In genomic region chr9:131416509-131416908, GRCh38 we compare ENCODE assay signal across 1 cellular context.
TF ChIP-seq lines count a peak whose summit lies in the region.

No MANE protein-coding gene starts in this region.

TF ChIP-seq in GM12878, 131 proteins besides CTCF, POLR2A, EP300 and RAD21 (continued from another document):
- TF ChIP-seq IRF3 (IDR thresholded peaks at IDR 0.05) (no peak), SMAD5 (IDR thresholded peaks at IDR 0.05; ENCODE audit: low read depth) (no peak), ELK1 (IDR thresholded peaks at IDR 0.05; ENCODE audit: low read depth, low read length) (no peak), GATAD2B (conservative IDR thresholded peaks at IDR 0.05; ENCODE audit: low read depth) (no peak), CREB1 (IDR thresholded peaks at IDR 0.05; ENCODE audit: low read depth) (no peak), CHD1 (IDR thresholded peaks at IDR 0.05; ENCODE audit: low read depth, low read length) (no peak), KAT2A (conservative IDR thresholded peaks at IDR 0.05; ENCODE audit: control insufficient read depth, low read depth, low read length) (no peak), SREBF1 (IDR thresholded peaks at IDR 0.05; ENCODE audit: low read length) (no peak), NFIC (IDR thresholded peaks at IDR 0.05; ENCODE audit: low read depth, low read length) (no peak), ZSCAN29 (IDR thresholded peaks at IDR 0.05) (no peak), HDAC6 (IDR thresholded peaks at IDR 0.05; ENCODE audit: unreplicated experiment) (no peak), PRDM15 (CRISPR knock-in tag; IDR thresholded peaks at IDR 0.05) (no peak), HDAC2 (IDR thresholded peaks at IDR 0.05) (no peak), NKRF (conservative IDR thresholded peaks at IDR 0.05) (no peak)
- TF ChIP-seq, protein P1, sequence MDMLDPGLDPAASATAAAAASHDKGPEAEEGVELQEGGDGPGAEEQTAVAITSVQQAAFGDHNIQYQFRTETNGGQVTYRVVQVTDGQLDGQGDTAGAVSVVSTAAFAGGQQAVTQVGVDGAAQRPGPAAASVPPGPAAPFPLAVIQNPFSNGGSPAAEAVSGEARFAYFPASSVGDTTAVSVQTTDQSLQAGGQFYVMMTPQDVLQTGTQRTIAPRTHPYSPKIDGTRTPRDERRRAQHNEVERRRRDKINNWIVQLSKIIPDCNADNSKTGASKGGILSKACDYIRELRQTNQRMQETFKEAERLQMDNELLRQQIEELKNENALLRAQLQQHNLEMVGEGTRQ (IDR thresholded peaks at IDR 0.05; ENCODE audit: borderline replicate concordance, low read depth, low read length), result no peak
- TF ChIP-seq, protein P2, sequence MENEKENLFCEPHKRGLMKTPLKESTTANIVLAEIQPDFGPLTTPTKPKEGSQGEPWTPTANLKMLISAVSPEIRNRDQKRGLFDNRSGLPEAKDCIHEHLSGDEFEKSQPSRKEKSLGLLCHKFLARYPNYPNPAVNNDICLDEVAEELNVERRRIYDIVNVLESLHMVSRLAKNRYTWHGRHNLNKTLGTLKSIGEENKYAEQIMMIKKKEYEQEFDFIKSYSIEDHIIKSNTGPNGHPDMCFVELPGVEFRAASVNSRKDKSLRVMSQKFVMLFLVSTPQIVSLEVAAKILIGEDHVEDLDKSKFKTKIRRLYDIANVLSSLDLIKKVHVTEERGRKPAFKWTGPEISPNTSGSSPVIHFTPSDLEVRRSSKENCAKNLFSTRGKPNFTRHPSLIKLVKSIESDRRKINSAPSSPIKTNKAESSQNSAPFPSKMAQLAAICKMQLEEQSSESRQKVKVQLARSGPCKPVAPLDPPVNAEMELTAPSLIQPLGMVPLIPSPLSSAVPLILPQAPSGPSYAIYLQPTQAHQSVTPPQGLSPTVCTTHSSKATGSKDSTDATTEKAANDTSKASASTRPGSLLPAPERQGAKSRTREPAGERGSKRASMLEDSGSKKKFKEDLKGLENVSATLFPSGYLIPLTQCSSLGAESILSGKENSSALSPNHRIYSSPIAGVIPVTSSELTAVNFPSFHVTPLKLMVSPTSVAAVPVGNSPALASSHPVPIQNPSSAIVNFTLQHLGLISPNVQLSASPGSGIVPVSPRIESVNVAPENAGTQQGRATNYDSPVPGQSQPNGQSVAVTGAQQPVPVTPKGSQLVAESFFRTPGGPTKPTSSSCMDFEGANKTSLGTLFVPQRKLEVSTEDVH (IDR thresholded peaks at IDR 0.05; ENCODE audit: low read depth, partially characterized antibody), result no peak
- TF ChIP-seq, protein P3, sequence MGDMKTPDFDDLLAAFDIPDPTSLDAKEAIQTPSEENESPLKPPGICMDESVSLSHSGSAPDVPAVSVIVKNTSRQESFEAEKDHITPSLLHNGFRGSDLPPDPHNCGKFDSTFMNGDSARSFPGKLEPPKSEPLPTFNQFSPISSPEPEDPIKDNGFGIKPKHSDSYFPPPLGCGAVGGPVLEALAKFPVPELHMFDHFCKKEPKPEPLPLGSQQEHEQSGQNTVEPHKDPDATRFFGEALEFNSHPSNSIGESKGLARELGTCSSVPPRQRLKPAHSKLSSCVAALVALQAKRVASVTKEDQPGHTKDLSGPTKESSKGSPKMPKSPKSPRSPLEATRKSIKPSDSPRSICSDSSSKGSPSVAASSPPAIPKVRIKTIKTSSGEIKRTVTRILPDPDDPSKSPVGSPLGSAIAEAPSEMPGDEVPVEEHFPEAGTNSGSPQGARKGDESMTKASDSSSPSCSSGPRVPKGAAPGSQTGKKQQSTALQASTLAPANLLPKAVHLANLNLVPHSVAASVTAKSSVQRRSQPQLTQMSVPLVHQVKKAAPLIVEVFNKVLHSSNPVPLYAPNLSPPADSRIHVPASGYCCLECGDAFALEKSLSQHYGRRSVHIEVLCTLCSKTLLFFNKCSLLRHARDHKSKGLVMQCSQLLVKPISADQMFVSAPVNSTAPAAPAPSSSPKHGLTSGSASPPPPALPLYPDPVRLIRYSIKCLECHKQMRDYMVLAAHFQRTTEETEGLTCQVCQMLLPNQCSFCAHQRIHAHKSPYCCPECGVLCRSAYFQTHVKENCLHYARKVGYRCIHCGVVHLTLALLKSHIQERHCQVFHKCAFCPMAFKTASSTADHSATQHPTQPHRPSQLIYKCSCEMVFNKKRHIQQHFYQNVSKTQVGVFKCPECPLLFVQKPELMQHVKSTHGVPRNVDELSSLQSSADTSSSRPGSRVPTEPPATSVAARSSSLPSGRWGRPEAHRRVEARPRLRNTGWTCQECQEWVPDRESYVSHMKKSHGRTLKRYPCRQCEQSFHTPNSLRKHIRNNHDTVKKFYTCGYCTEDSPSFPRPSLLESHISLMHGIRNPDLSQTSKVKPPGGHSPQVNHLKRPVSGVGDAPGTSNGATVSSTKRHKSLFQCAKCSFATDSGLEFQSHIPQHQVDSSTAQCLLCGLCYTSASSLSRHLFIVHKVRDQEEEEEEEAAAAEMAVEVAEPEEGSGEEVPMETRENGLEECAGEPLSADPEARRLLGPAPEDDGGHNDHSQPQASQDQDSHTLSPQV (IDR thresholded peaks at IDR 0.05), result no peak
TF ChIP-seq in GM12878: peak in this region for 0.
